ENCODE assay signal across 1 cellular context in genomic region chr10:11875183-11875498, GRCh38.
A peak's percentile ranks its signal among the peaks of the same experiment; 100 is the strongest.
TF ChIP-seq lines count a peak whose summit lies in the region.

No MANE protein-coding gene starts in this region.

TF ChIP-seq in HepG2, 621 proteins besides CTCF, POLR2A, EP300 and RAD21 (continued from another document and continues in another):
- TF ChIP-seq ZBTB10 (CRISPR knock-in tag; IDR thresholded peaks at IDR 0.05; ENCODE audit: borderline replicate concordance) (peak; percentile 51; the same call in 1 of the 2 replicates), ZBTB42 (CRISPR knock-in tag; IDR thresholded peaks at IDR 0.05) (no peak), PLSCR1 (CRISPR knock-in tag; IDR thresholded peaks at IDR 0.05; ENCODE audit: borderline replicate concordance) (no peak), ELF4 (CRISPR knock-in tag; IDR thresholded peaks at IDR 0.05; ENCODE audit: borderline replicate concordance) (peak; percentile 73; the same call in 1 of the 2 replicates), ZNF446 (CRISPR knock-in tag; IDR thresholded peaks at IDR 0.05) (no peak), ZNF326 (CRISPR knock-in tag; IDR thresholded peaks at IDR 0.05; ENCODE audit: borderline replicate concordance) (no peak), EHMT2 (IDR thresholded peaks at IDR 0.05; ENCODE audit: borderline replicate concordance, low read depth, low read length) (no peak), ZBTB14 (CRISPR knock-in tag; IDR thresholded peaks at IDR 0.05) (peak; percentile 33), POLR2AphosphoS5 (IDR thresholded peaks at IDR 0.05; ENCODE audit: low read depth, low read length) (peak; percentile 28; the same call in 1 of the 2 replicates), ZSCAN21 (CRISPR knock-in tag; IDR thresholded peaks at IDR 0.05; ENCODE audit: borderline replicate concordance) (no peak), CBX1 (IDR thresholded peaks at IDR 0.05; ENCODE audit: low read depth) (no peak), KLF9 (CRISPR knock-in tag; IDR thresholded peaks at IDR 0.05; ENCODE audit: low read depth) (no peak), KDM2A (CRISPR knock-in tag; IDR thresholded peaks at IDR 0.05; ENCODE audit: borderline replicate concordance, low read depth) (0 out of 2 replicates have a peak, but pooled peaks have one; percentile 16), ZNF414 (CRISPR knock-in tag; IDR thresholded peaks at IDR 0.05) (peak; percentile 45; the same call in 1 of the 2 replicates), MED8 (CRISPR knock-in tag; IDR thresholded peaks at IDR 0.05; ENCODE audit: insufficient replicate concordance) (no peak), ZXDC (CRISPR knock-in tag; IDR thresholded peaks at IDR 0.05) (no peak), TRIM24 (CRISPR knock-in tag; IDR thresholded peaks at IDR 0.05) (no peak), KDM1A (CRISPR knock-in tag; IDR thresholded peaks at IDR 0.05) (no peak), ZBTB26 (CRISPR knock-in tag; IDR thresholded peaks at IDR 0.05; ENCODE audit: borderline replicate concordance) (no peak), MXD1 (CRISPR knock-in tag; IDR thresholded peaks at IDR 0.05) (no peak), PATZ1 (CRISPR knock-in tag; IDR thresholded peaks at IDR 0.05) (no peak), RCOR2 (CRISPR knock-in tag; IDR thresholded peaks at IDR 0.05) (no peak), ZNF879 (CRISPR knock-in tag; IDR thresholded peaks at IDR 0.05) (no peak), ZMAT5 (CRISPR knock-in tag; IDR thresholded peaks at IDR 0.05; ENCODE audit: borderline replicate concordance, low read depth) (no peak), TFDP1 (CRISPR knock-in tag; IDR thresholded peaks at IDR 0.05; ENCODE audit: borderline replicate concordance) (no peak), ZNF234 (CRISPR knock-in tag; conservative IDR thresholded peaks at IDR 0.05) (no peak), CSRNP1 (CRISPR knock-in tag; IDR thresholded peaks at IDR 0.05) (no peak), GFI1 (CRISPR knock-in tag; IDR thresholded peaks at IDR 0.05; ENCODE audit: borderline replicate concordance) (no peak), NAIF1 (CRISPR knock-in tag; IDR thresholded peaks at IDR 0.05; ENCODE audit: borderline replicate concordance) (no peak), ZNF468 (CRISPR knock-in tag; IDR thresholded peaks at IDR 0.05) (no peak), PAX8 (CRISPR knock-in tag; IDR thresholded peaks at IDR 0.05; ENCODE audit: borderline replicate concordance) (no peak), CHD4 (IDR thresholded peaks at IDR 0.05; ENCODE audit: borderline replicate concordance, low read length) (no peak), ZNF441 (CRISPR knock-in tag; IDR thresholded peaks at IDR 0.05; ENCODE audit: borderline replicate concordance) (no peak), RFXAP (CRISPR knock-in tag; IDR thresholded peaks at IDR 0.05; ENCODE audit: borderline replicate concordance) (no peak), CHCHD3 (CRISPR knock-in tag; IDR thresholded peaks at IDR 0.05) (no peak), RXRB (CRISPR knock-in tag; IDR thresholded peaks at IDR 0.05; ENCODE audit: borderline replicate concordance) (no peak), TARDBP (CRISPR knock-in tag; IDR thresholded peaks at IDR 0.05) (no peak), SNAI1 (CRISPR knock-in tag; IDR thresholded peaks at IDR 0.05; ENCODE audit: borderline replicate concordance) (no peak), ZFP41 (CRISPR knock-in tag; IDR thresholded peaks at IDR 0.05; ENCODE audit: borderline replicate concordance) (no peak), ZFP82 (CRISPR knock-in tag; IDR thresholded peaks at IDR 0.05; ENCODE audit: borderline replicate concordance) (no peak), ARID4A (CRISPR knock-in tag; IDR thresholded peaks at IDR 0.05; ENCODE audit: borderline replicate concordance) (peak; percentile 60)
